Comparison of ENCODE assay signal across 23 cellular contexts in genomic region chr22:41511521-41511968, GRCh38. TPM values are rescaled to one million over a fixed set of nuclear protein-coding genes. Genes with fewer than 3 reads are reported as not detected.
DNase-seq lines count a peak whose midpoint lies in the region; ATAC-seq, FAIRE-seq and TF ChIP-seq lines count a peak whose summit lies in the region.
"Had no signal": no experiment of that assay in that cellular context is flagged by ENCODE, and none has a peak within 500 bp of the region (broad histone marks: within the 10 kb centered on the region; RNA-seq: fewer than 3 reads in every experiment).

No MANE protein-coding gene starts in this region.

- TF ChIP-seq CTCF in GM23338 (conservative IDR thresholded peaks at IDR 0.05; ENCODE audit: low read depth in 2 of 2) = no peak
- TF ChIP-seq CTCF in K562 (IDR thresholded peaks at IDR 0.05 in 2 of 3, conservative IDR thresholded peaks at IDR 0.05 in 1 of 3; ENCODE audit: insufficient read depth in 2 of 3, low read depth in 1 of 3, low read length in 3 of 3) = no peak
- TF ChIP-seq CTCF in sigmoid colon (IDR thresholded peaks at IDR 0.05) = no peak

- no peak overlapping the region for H2AFZ ChIP-seq in GM23338
- no peak overlapping the region for H2AFZ ChIP-seq in K562 (ENCODE audit: low read depth, low read length)

- no TSS peak for BruUV-seq in K562 (replicated peaks; lab: Mats Ljungman, UMichigan)

- no peak overlapping the region for H3K4me2 ChIP-seq in GM23338
- H3K4me2 ChIP-seq in K562 (ENCODE audit: insufficient read depth, low read length) = no peak overlapping the region

- H3K9me1 ChIP-seq in K562 (ENCODE audit: control insufficient read depth, insufficient read depth, low read length) = no peaks in the 10 kb centered on the region

- POLR2A ChIA-PET in K562 (lab: Yijun Ruan, JAX) = interaction anchor here (0.7 kb wide), 1 partner anchor 67 kb away, joined by 3 read pairs; no protein-coding TSS in a partner anchor

- peaks cover 22% of the 10 kb centered on the region for H3K4me1 Mint-ChIP-seq in GM23338
- H3K4me1 Mint-ChIP-seq in natural killer cell treated with Interleukin-12 subunit alpha and Interleukin-12 subunit beta and Interleukin-15 and Interleukin-18, amount 100 ng/mL, for 72 hours (ENCODE audit: low read depth in 2 of 2) = peaks cover 0 to 2% of the 10 kb centered on the region in 2 donors
- H3K4me1 Mint-ChIP-seq: activated CD4-positive, alpha-beta T cell treated with anti-CD3 and anti-CD28 coated beads, Interleukin-2, amount 10 ng/mL, durations not matched to agents 7 days and 5 days; activated naive CD4-positive, alpha-beta T cell treated with anti-CD3 and anti-CD28 coated beads, Interleukin-2, amount 50 U/mL, for 24 hours had no signal

- no peak overlapping the region for H3K4me3 ChIP-seq in GM23338
- no peak overlapping the region for H3K4me3 ChIP-seq in K562
- no peak overlapping the region for H3K4me3 ChIP-seq in sigmoid colon
- H3K4me3 ChIP-seq: testis had no signal

- DNase-seq in GM23338 (ENCODE audit: low spot score) (no peak), K562 (ENCODE audit: extremely low read depth in 1 of 4, low spot score in 3 of 4) (no peak), left ventricle myocardium superior (no peak), sigmoid colon (no peak), mesenteric fat pad (ENCODE audit: low spot score) (no peak), NCI-H128 (lab: John Stamatoyannopoulos, UW; ENCODE audit: unreplicated experiment) (no peak)
- DNase-seq in natural killer cell treated with Interleukin-12 subunit alpha and Interleukin-12 subunit beta and Interleukin-15 and Interleukin-18, amount 100 ng/mL, for 72 hours (ENCODE audit: low spot score) = no peak
- no peak for DNase-seq in activated naive CD4-positive, alpha-beta T cell (lab: John Stamatoyannopoulos, UW)
- DNase-seq: activated CD4-positive, alpha-beta T cell treated with anti-CD3 and anti-CD28 coated beads, Interleukin-2, amount 10 ng/mL, durations not matched to agents 7 days and 5 days; activated T-cell treated with anti-CD3 and anti-CD28 coated beads for 4 hours; AML-193; DMS53; foreskin keratinocyte; HCEC 1CT; MM.1S; NCI-H748 treated with DMSO at 0.1 percent for 48 hours; stimulated activated CD4-positive, alpha-beta T cell treated with anti-CD3 and anti-CD28 coated beads, Interleukin-2, amount 100 ng/mL, for 24 hours; testis had no signal

- H3K9ac ChIP-seq in K562 (ENCODE audit: insufficient read depth in 1 of 2, low read depth in 2 of 2, low read length in 2 of 2) = peak overlapping the region in 1 of 2 experiments; percentile 52; a peak in 1 of 4 replicates

- H3K4me1 ChIP-seq in GM23338 (ENCODE audit: insufficient read depth) (peaks cover 16% of the 10 kb centered on the region), K562 (replicated peaks in 1 of 2; ENCODE audit: control insufficient read depth in 2 of 2, insufficient read depth in 2 of 2, low read length in 2 of 2) (peaks cover 17 to 32% of the 10 kb centered on the region in 2 experiments), sigmoid colon (peaks cover 0 to 26% (median 24%) of the 10 kb centered on the region in 4 donors)

- WGBS in K562 (ENCODE audit: insufficient coverage, low coverage, missing lambda C conversion rate) = 72% methylated on average over 2 of the region's 2 CpGs
- WGBS in sigmoid colon, 2 donors = 70 to 80% methylated on average over 2 of the region's 2 CpGs

- TF ChIP-seq EP300 in K562 (IDR thresholded peaks at IDR 0.05; ENCODE audit: low read length) (no peak), sigmoid colon (IDR thresholded peaks at IDR 0.05) (no peak)

- H3K79me2 ChIP-seq in GM23338 (replicated peaks; ENCODE audit: insufficient read depth) = no peaks in the 10 kb centered on the region
- H3K79me2 ChIP-seq in K562 (ENCODE audit: control insufficient read depth, insufficient read depth, low read length) = peaks cover 20% of the 10 kb centered on the region

- no peaks in the 10 kb centered on the region for H3K9me3 Mint-ChIP-seq in GM23338
- H3K9me3 Mint-ChIP-seq in natural killer cell treated with Interleukin-12 subunit alpha and Interleukin-12 subunit beta and Interleukin-15 and Interleukin-18, amount 100 ng/mL, for 72 hours = no peaks in the 10 kb centered on the region
- H3K9me3 Mint-ChIP-seq: activated CD4-positive, alpha-beta T cell treated with anti-CD3 and anti-CD28 coated beads, Interleukin-2, amount 10 ng/mL, durations not matched to agents 7 days and 5 days; activated naive CD4-positive, alpha-beta T cell treated with anti-CD3 and anti-CD28 coated beads, Interleukin-2, amount 50 U/mL, for 24 hours; central memory CD8-positive, alpha-beta T cell had no signal

- in situ Hi-C loops in K562 (cut with MboI) = no loop called here

- peaks cover 12% of the 10 kb centered on the region; the same call in 1 of the 2 replicates for H3F3A ChIP-seq in GM23338 (replicated peaks; ENCODE audit: low read depth)

- H3K27ac ChIP-seq in GM23338 (ENCODE audit: low read depth) (peak overlapping the region; percentile 66), K562 (ENCODE audit: extremely low read depth, low read depth, low read length) (peak overlapping the region; percentile 69; the same call in 1 of the 3 replicates), sigmoid colon (peak overlapping the region; percentile 29 to 79 (median 67))
- H3K27ac ChIP-seq: foreskin keratinocyte had no signal

- ATAC-seq in GM23338 (no peak), K562 (no peak), left ventricle myocardium superior (peak; percentile 74)
- no peak for ATAC-seq in natural killer cell treated with Interleukin-12 subunit alpha and Interleukin-12 subunit beta and Interleukin-15 and Interleukin-18, amount 100 ng/mL, for 72 hours
- ATAC-seq: foreskin keratinocyte, sciatic nerve had no signal

- peaks cover 10% of the 10 kb centered on the region for H3K27me3 Mint-ChIP-seq in GM23338 (ENCODE audit: insufficient read depth, low read depth, poor library complexity)
- H3K27me3 Mint-ChIP-seq in natural killer cell treated with Interleukin-12 subunit alpha and Interleukin-12 subunit beta and Interleukin-15 and Interleukin-18, amount 100 ng/mL, for 72 hours = no peaks in the 10 kb centered on the region
- H3K27me3 Mint-ChIP-seq: activated CD4-positive, alpha-beta T cell treated with anti-CD3 and anti-CD28 coated beads, Interleukin-2, amount 10 ng/mL, durations not matched to agents 7 days and 5 days; activated naive CD4-positive, alpha-beta T cell treated with anti-CD3 and anti-CD28 coated beads, Interleukin-2, amount 50 U/mL, for 24 hours; central memory CD8-positive, alpha-beta T cell had no signal

- no peak for TF ChIP-seq RAD21 in K562 (CRISPR knock-in tag; conservative IDR thresholded peaks at IDR 0.05 in 1 of 2, IDR thresholded peaks at IDR 0.05 in 1 of 2)

- peaks cover 52% of the 10 kb centered on the region for H3K36me3 Mint-ChIP-seq in GM23338 (ENCODE audit: low read depth)
- peaks cover 9% of the 10 kb centered on the region for H3K36me3 Mint-ChIP-seq in natural killer cell treated with Interleukin-12 subunit alpha and Interleukin-12 subunit beta and Interleukin-15 and Interleukin-18, amount 100 ng/mL, for 72 hours

- no peaks in the 10 kb centered on the region for H3K36me3 ChIP-seq in GM23338 (ENCODE audit: insufficient read depth)
- H3K36me3 ChIP-seq in K562 (ENCODE audit: control insufficient read depth, insufficient read depth, low read length) = peaks cover 89% of the 10 kb centered on the region
- H3K36me3 ChIP-seq in sigmoid colon = peaks cover 20 to 87% (median 51%) of the 10 kb centered on the region in 4 donors

- H3K9me3 ChIP-seq in K562 (replicated peaks; ENCODE audit: control insufficient read depth, insufficient read depth, low read depth, low read length) (no peaks in the 10 kb centered on the region), sigmoid colon (no peaks in the 10 kb centered on the region)
- H3K9me3 ChIP-seq: testis had no signal

- no peak overlapping the region; the same call in 1 of the 2 replicates for H3K27ac Mint-ChIP-seq in GM23338
- no peak overlapping the region for H3K27ac Mint-ChIP-seq in natural killer cell treated with Interleukin-12 subunit alpha and Interleukin-12 subunit beta and Interleukin-15 and Interleukin-18, amount 100 ng/mL, for 72 hours
- H3K27ac Mint-ChIP-seq: activated CD4-positive, alpha-beta T cell treated with anti-CD3 and anti-CD28 coated beads, Interleukin-2, amount 10 ng/mL, durations not matched to agents 7 days and 5 days; activated naive CD4-positive, alpha-beta T cell treated with anti-CD3 and anti-CD28 coated beads, Interleukin-2, amount 50 U/mL, for 24 hours had no signal

- CTCF ChIA-PET in K562 (lab: Yijun Ruan, JAX; ENCODE audit: low intra/inter-chr PET ratio) = no interaction called here

- H3K9me2 ChIP-seq in GM23338 (ENCODE audit: insufficient read depth) = no peaks in the 10 kb centered on the region

- H3K4me3 Mint-ChIP-seq in GM23338 = no peak overlapping the region
- no peak overlapping the region for H3K4me3 Mint-ChIP-seq in natural killer cell treated with Interleukin-12 subunit alpha and Interleukin-12 subunit beta and Interleukin-15 and Interleukin-18, amount 100 ng/mL, for 72 hours
- H3K4me3 Mint-ChIP-seq: activated CD4-positive, alpha-beta T cell treated with anti-CD3 and anti-CD28 coated beads, Interleukin-2, amount 10 ng/mL, durations not matched to agents 7 days and 5 days; activated naive CD4-positive, alpha-beta T cell treated with anti-CD3 and anti-CD28 coated beads, Interleukin-2, amount 50 U/mL, for 24 hours; central memory CD8-positive, alpha-beta T cell had no signal

- no peak for TF ChIP-seq POLR2A in K562 (conservative IDR thresholded peaks at IDR 0.05)
- TF ChIP-seq POLR2A in sigmoid colon (IDR thresholded peaks at IDR 0.05) = no peak

- no peaks in the 10 kb centered on the region for H3K27me3 ChIP-seq in GM23338 (ENCODE audit: insufficient read depth)
- no peaks in the 10 kb centered on the region for H3K27me3 ChIP-seq in K562 (ENCODE audit: control insufficient read depth in 2 of 2, insufficient read depth in 2 of 2, low read length in 2 of 2)
- H3K27me3 ChIP-seq in sigmoid colon = no peaks in the 10 kb centered on the region
- H3K27me3 ChIP-seq: foreskin keratinocyte, testis had no signal

- no peak for FAIRE-seq in K562 (lab: Jason Lieb, UNC)
- FAIRE-seq: GM18507 had no signal

- H4K20me1 ChIP-seq in GM23338 (replicated peaks; ENCODE audit: insufficient read depth) (no peaks in the 10 kb centered on the region; the same call in 1 of the 2 replicates), K562 (replicated peaks; ENCODE audit: control insufficient read depth, insufficient read depth, low read length) (no peaks in the 10 kb centered on the region)

- intact Hi-C loops in K562 (cut with micrococcal nuclease) (loop anchor here (5.0 kb wide), 1 partner anchor 44 kb away; the partner anchor contains the start of genes ACO2 and PHF5A), left ventricle myocardium superior (cut with micrococcal nuclease) (no loop called here), sigmoid colon (cut with DNase I) (no loop called here)

RNA-seq across cellular contexts. Expression of gene POLR3H, which starts 32.7 kb away (rescaled TPM):
- total RNA-seq in GM23338 (2014; rRNA removed; shearing (Covaris generic)) = 18.6 and 19.0 TPM in 2 replicates
- polyA plus RNA-seq in GM23338 (2016; fragmentation: Nextera tagmentation; extraction: Ambion mirVana) (26.5 and 28.7 TPM in 2 replicates), K562 (2011; rRNA removed) (33.8 and 33.9 TPM in 2 replicates), K562 (2014; fragmentation: Illumina TruSeq; extraction: Trizol) (38.6 and 39.5 TPM in 2 replicates), K562 (2014; fragmentation: Nextera tagmentation; extraction: Ambion mirVana) (10 to 100 TPM in 1 of 2 experiments, 1 to 10 TPM in 1; 5.3 to 10.3 TPM), K562 (2014; rRNA removed) (32.5 and 33.8 TPM in 2 replicates), sigmoid colon (10 to 100 TPM in 1 of 3 donors, 1 to 10 TPM in 2; 4.6 to 19.7 (median 7.2) TPM)
- total RNA-seq in K562 (2011; cell fraction: chromatin; rRNA removed; ENCODE audit: low replicate concordance) = 27.2 and 67.1 TPM in 2 replicates
- 34.1 and 37.9 TPM in 2 replicates for total RNA-seq in K562 (2011; cell fraction: nucleolus; rRNA removed)
- total RNA-seq in K562 (2011; cell fraction: nucleoplasm; rRNA removed) = 29.8 and 33.0 TPM in 2 replicates
- total RNA-seq in K562 (2014; rRNA removed) (14.2 and 14.3 TPM in 2 replicates), K562 (2014; rRNA removed; fragmentation: Illumina TruSeq; extraction: Trizol) (13.8 and 17.7 TPM in 2 replicates), K562 (2015; rRNA removed; fragmentation: Illumina TruSeq; extraction: Trizol) (21.7 and 22.2 TPM in 2 replicates), K562 (2021) (48.4 and 49.8 TPM in 2 replicates), left ventricle myocardium superior (17.9 TPM), sigmoid colon (10 to 100 TPM; 10.3 to 14.4 (median 12.2) TPM), mesenteric fat pad (57.5 TPM)
- 46.1 and 57.0 TPM in 2 replicates for polyA plus RNA-seq in K562 (2011; cell fraction: cytosol; rRNA removed)
- polyA plus RNA-seq in K562 (2011; cell fraction: nucleus; rRNA removed) = 24.1 and 29.3 TPM in 2 replicates
- 20.2 and 42.2 TPM in 2 replicates for polyA plus RNA-seq in K562 (2012)
- polyA minus RNA-seq in K562 (2011; rRNA and poly(A)+ RNA removed) = 30.2 and 42.0 TPM in 2 replicates
- polyA minus RNA-seq in K562 (2011; cell fraction: cytosol; rRNA and poly(A)+ RNA removed) = 12.9 and 14.1 TPM in 2 replicates
- polyA minus RNA-seq in K562 (2011; cell fraction: nucleus; rRNA and poly(A)+ RNA removed) = 14.0 and 14.7 TPM in 2 replicates
- total RNA-seq in natural killer cell treated with Interleukin-12 subunit alpha and Interleukin-12 subunit beta and Interleukin-15 and Interleukin-18, amount 100 ng/mL, for 72 hours = 10 to 100 TPM; 42.5 to 84.0 TPM

RNA-seq across cellular contexts. Expression of gene ACO2, which starts 42.6 kb away (rescaled TPM):
- 77.8 and 79.7 TPM in 2 replicates for total RNA-seq in GM23338 (2014; rRNA removed; shearing (Covaris generic))
- polyA plus RNA-seq in GM23338 (2016; fragmentation: Nextera tagmentation; extraction: Ambion mirVana) (33.4 and 36.2 TPM in 2 replicates), K562 (2011; rRNA removed) (17.0 and 41.7 TPM in 2 replicates), K562 (2014; fragmentation: Illumina TruSeq; extraction: Trizol) (109 and 111 TPM in 2 replicates), K562 (2014; fragmentation: Nextera tagmentation; extraction: Ambion mirVana) (10 to 100 TPM; 16.2 to 28.7 TPM), K562 (2014; rRNA removed) (43.2 and 54.6 TPM in 2 replicates), sigmoid colon (100 to 1,000 TPM; 106 to 157 (median 127) TPM)
- 66.8 and 134 TPM in 2 replicates for total RNA-seq in K562 (2011; cell fraction: chromatin; rRNA removed; ENCODE audit: low replicate concordance)
- total RNA-seq in K562 (2011; cell fraction: nucleolus; rRNA removed) = 96.2 and 100 TPM in 2 replicates
- total RNA-seq in K562 (2011; cell fraction: nucleoplasm; rRNA removed) = 83.8 and 84.8 TPM in 2 replicates
- total RNA-seq in K562 (2014; rRNA removed) (84.1 and 116 TPM in 2 replicates), K562 (2014; rRNA removed; fragmentation: Illumina TruSeq; extraction: Trizol) (34.1 and 42.1 TPM in 2 replicates), K562 (2015; rRNA removed; fragmentation: Illumina TruSeq; extraction: Trizol) (52.5 and 53.3 TPM in 2 replicates), K562 (2021) (117 and 119 TPM in 2 replicates), left ventricle myocardium superior (887 TPM), sigmoid colon (10 to 100 TPM; 67.3 to 90.3 (median 83.0) TPM), mesenteric fat pad (109 TPM)
- polyA plus RNA-seq in K562 (2011; cell fraction: cytosol; rRNA removed) = 32.6 and 36.3 TPM in 2 replicates
- polyA plus RNA-seq in K562 (2011; cell fraction: nucleus; rRNA removed) = 119 and 126 TPM in 2 replicates
- polyA plus RNA-seq in K562 (2012) = 86.0 and 125 TPM in 2 replicates
- 14.8 and 25.3 TPM in 2 replicates for polyA minus RNA-seq in K562 (2011; rRNA and poly(A)+ RNA removed)
- polyA minus RNA-seq in K562 (2011; cell fraction: cytosol; rRNA and poly(A)+ RNA removed) = 42.2 and 69.6 TPM in 2 replicates
- polyA minus RNA-seq in K562 (2011; cell fraction: nucleus; rRNA and poly(A)+ RNA removed) = 39.7 and 49.1 TPM in 2 replicates
- total RNA-seq in natural killer cell treated with Interleukin-12 subunit alpha and Interleukin-12 subunit beta and Interleukin-15 and Interleukin-18, amount 100 ng/mL, for 72 hours = 100 to 1,000 TPM; 109 to 113 TPM

RNA-seq across cellular contexts. Expression of gene PHF5A, which starts 43.1 kb away (rescaled TPM):
- 108 and 115 TPM in 2 replicates for total RNA-seq in GM23338 (2014; rRNA removed; shearing (Covaris generic))
- polyA plus RNA-seq in GM23338 (2016; fragmentation: Nextera tagmentation; extraction: Ambion mirVana) (49.4 and 52.4 TPM in 2 replicates), K562 (2011; rRNA removed) (94.3 and 119 TPM in 2 replicates), K562 (2014; fragmentation: Illumina TruSeq; extraction: Trizol) (101 and 109 TPM in 2 replicates), K562 (2014; fragmentation: Nextera tagmentation; extraction: Ambion mirVana) (10 to 100 TPM; 14.2 to 30.9 TPM), K562 (2014; rRNA removed) (144 and 150 TPM in 2 replicates), sigmoid colon (10 to 100 TPM; 49.2 to 59.6 (median 59.6) TPM)
- 13.0 and 18.7 TPM in 2 replicates for total RNA-seq in K562 (2011; cell fraction: chromatin; rRNA removed; ENCODE audit: low replicate concordance)
- 18.2 and 18.6 TPM in 2 replicates for total RNA-seq in K562 (2011; cell fraction: nucleolus; rRNA removed)
- total RNA-seq in K562 (2011; cell fraction: nucleoplasm; rRNA removed) = 19.8 and 20.8 TPM in 2 replicates
- total RNA-seq in K562 (2014; rRNA removed) (92.7 and 94.8 TPM in 2 replicates), K562 (2014; rRNA removed; fragmentation: Illumina TruSeq; extraction: Trizol) (112 and 117 TPM in 2 replicates), K562 (2015; rRNA removed; fragmentation: Illumina TruSeq; extraction: Trizol) (97.7 and 101 TPM in 2 replicates), K562 (2021) (69.5 and 73.2 TPM in 2 replicates), left ventricle myocardium superior (20.2 TPM), sigmoid colon (10 to 100 TPM; 31.9 to 54.2 (median 44.4) TPM), mesenteric fat pad (35.9 TPM)
- 65.2 and 100 TPM in 2 replicates for polyA plus RNA-seq in K562 (2011; cell fraction: cytosol; rRNA removed)
- polyA plus RNA-seq in K562 (2011; cell fraction: nucleus; rRNA removed) = 24.5 and 36.1 TPM in 2 replicates
- 39.8 and 74.3 TPM in 2 replicates for polyA plus RNA-seq in K562 (2012)
- polyA minus RNA-seq in K562 (2011; rRNA and poly(A)+ RNA removed) = 45.3 and 47.4 TPM in 2 replicates
- polyA minus RNA-seq in K562 (2011; cell fraction: cytosol; rRNA and poly(A)+ RNA removed) = 10.5 and 16.9 TPM in 2 replicates
- polyA minus RNA-seq in K562 (2011; cell fraction: nucleus; rRNA and poly(A)+ RNA removed) = 6.3 and 9.4 TPM in 2 replicates
- total RNA-seq in natural killer cell treated with Interleukin-12 subunit alpha and Interleukin-12 subunit beta and Interleukin-15 and Interleukin-18, amount 100 ng/mL, for 72 hours = 10 to 100 TPM; 58.7 to 83.8 TPM

RNA-seq across cellular contexts. Expression of gene CSDC2, which starts 49.3 kb away (rescaled TPM):
- total RNA-seq in GM23338 (2014; rRNA removed; shearing (Covaris generic)) = 0.35 and 0.47 TPM in 2 replicates
- polyA plus RNA-seq in GM23338 (2016; fragmentation: Nextera tagmentation; extraction: Ambion mirVana) = 0.45 and 0.50 TPM in 2 replicates
- 0.16 TPM in 1 of 2 replicates, not detected in the other for total RNA-seq in K562 (2011; cell fraction: chromatin; rRNA removed; ENCODE audit: low replicate concordance)
- 0.13 TPM in 1 of 2 replicates, not detected in the other for total RNA-seq in K562 (2011; cell fraction: nucleolus; rRNA removed)
- total RNA-seq in K562 (2011; cell fraction: nucleoplasm; rRNA removed) = not detected in 2 replicates
- total RNA-seq in K562 (2014; rRNA removed) = not detected in 2 replicates
- total RNA-seq in K562 (2014; rRNA removed; fragmentation: Illumina TruSeq; extraction: Trizol) = not detected in 2 replicates
- total RNA-seq in K562 (2015; rRNA removed; fragmentation: Illumina TruSeq; extraction: Trizol) = not detected in 2 replicates
- 0.09 and 0.11 TPM in 2 replicates for total RNA-seq in K562 (2021)
- not detected in 2 replicates for polyA plus RNA-seq in K562 (2011; rRNA removed)
- polyA plus RNA-seq in K562 (2011; cell fraction: cytosol; rRNA removed) = 0.01 and 0.06 TPM in 2 replicates
- 0.08 and 0.14 TPM in 2 replicates for polyA plus RNA-seq in K562 (2011; cell fraction: nucleus; rRNA removed)
- polyA plus RNA-seq in K562 (2012) = 0.09 and 0.10 TPM in 2 replicates
- polyA plus RNA-seq in K562 (2014; fragmentation: Illumina TruSeq; extraction: Trizol) = not detected in 2 replicates
- not detected for polyA plus RNA-seq in K562 (2014; fragmentation: Nextera tagmentation; extraction: Ambion mirVana)
- 0.09 TPM in 1 of 2 replicates, not detected in the other for polyA plus RNA-seq in K562 (2014; rRNA removed)
- polyA minus RNA-seq in K562 (2011; rRNA and poly(A)+ RNA removed) = not detected in 2 replicates
- not detected in 2 replicates for polyA minus RNA-seq in K562 (2011; cell fraction: cytosol; rRNA and poly(A)+ RNA removed)
- not detected in 2 replicates for polyA minus RNA-seq in K562 (2011; cell fraction: nucleus; rRNA and poly(A)+ RNA removed)
- 223 TPM for total RNA-seq in left ventricle myocardium superior
- 10 to 100 TPM in 2 of 4 donors, 1 to 10 TPM in 2; 6.4 to 19.9 (median 10.6) TPM for total RNA-seq in sigmoid colon
- 1 to 10 TPM in 1 of 3 donors, under 1 TPM in 2; 0.46 to 1.2 (median 0.60) TPM for polyA plus RNA-seq in sigmoid colon
- 1.7 TPM for total RNA-seq in mesenteric fat pad
- not detected for total RNA-seq in natural killer cell treated with Interleukin-12 subunit alpha and Interleukin-12 subunit beta and Interleukin-15 and Interleukin-18, amount 100 ng/mL, for 72 hours
- total RNA-seq: activated CD4-positive, alpha-beta T cell treated with anti-CD3 and anti-CD28 coated beads, Interleukin-2, amount 10 ng/mL, durations not matched to agents 7 days and 5 days; foreskin keratinocyte; lung microvascular endothelial cell had no signal
- polyA plus RNA-seq: foreskin keratinocyte had no signal
